ENCODE assay signal across 13 cellular contexts in genomic region chr7:41688012-41688625, GRCh38. TPM values are rescaled to one million over a fixed set of nuclear protein-coding genes. Genes with fewer than 3 reads are reported as not detected.
DNase-seq lines count a peak whose midpoint lies in the region; ATAC-seq and TF ChIP-seq lines count a peak whose summit lies in the region.
"Had no signal": no experiment of that assay in that cellular context is flagged by ENCODE, and none has a peak within 500 bp of the region (broad histone marks: within the 10 kb centered on the region; RNA-seq: fewer than 3 reads in every experiment).

No MANE protein-coding gene starts in this region.

- POLR2A ChIA-PET in PC-3 (lab: Charles Lee; ENCODE audit: unreplicated experiment) = interaction anchor here (0.5 kb wide), 1 partner anchor 443 kb away, joined by 4 read pairs; no protein-coding TSS in a partner anchor
- POLR2A ChIA-PET in PC-9 (lab: Charles Lee; ENCODE audit: unreplicated experiment) = no interaction called here

- H3K4me3 ChIP-seq in PC-3 (ENCODE audit: low read length) (no peak overlapping the region), osteoblast (ENCODE audit: insufficient read depth, low read length) (no peak overlapping the region), PC-9 (no peak overlapping the region)

- H3K27me3 ChIP-seq in PC-3 (ENCODE audit: low read length) = no peaks in the 10 kb centered on the region
- no peaks in the 10 kb centered on the region for H3K27me3 ChIP-seq in osteoblast (ENCODE audit: insufficient read depth, low read length)
- no peaks in the 10 kb centered on the region for H3K27me3 ChIP-seq in PC-9 (ENCODE audit: insufficient read depth, low read depth)

- CTCF ChIA-PET in PC-3 (lab: Charles Lee) = no interaction called here
- CTCF ChIA-PET in PC-9 (lab: Charles Lee) = interaction anchor here (0.6 to 0.7 kb wide), 2 partner anchors 199 to 1222 kb away, joined by 3 read pairs; no protein-coding TSS in a partner anchor

- H3K4me1 Mint-ChIP-seq in chondrocyte (ENCODE audit: low read depth) = peaks cover 71% of the 10 kb centered on the region

- no peak overlapping the region for H3K9ac ChIP-seq in PC-3 (ENCODE audit: low read length)

- H3K27ac Mint-ChIP-seq in chondrocyte (ENCODE audit: unreplicated experiment) = peak overlapping the region; percentile 79

- no peaks in the 10 kb centered on the region for H3K27me3 Mint-ChIP-seq in chondrocyte (ENCODE audit: low read depth)

- H3K79me2 ChIP-seq in PC-3 (ENCODE audit: low read length) (peaks cover 44% of the 10 kb centered on the region), osteoblast (ENCODE audit: insufficient read depth, low read length) (peaks cover 41% of the 10 kb centered on the region), PC-9 (ENCODE audit: low read depth) (no peaks in the 10 kb centered on the region)

- H2AFZ ChIP-seq in PC-3 (ENCODE audit: low read length) = no peak overlapping the region
- H2AFZ ChIP-seq in osteoblast (ENCODE audit: low read length) = no peak overlapping the region
- no peak overlapping the region for H2AFZ ChIP-seq in PC-9

- peaks cover 31% of the 10 kb centered on the region for H3K4me1 ChIP-seq in PC-3 (ENCODE audit: insufficient read depth, low read length)
- peaks cover 39% of the 10 kb centered on the region for H3K4me1 ChIP-seq in osteoblast (ENCODE audit: insufficient read depth, low read length)
- peaks cover 7% of the 10 kb centered on the region for H3K4me1 ChIP-seq in PC-9 (replicated peaks; ENCODE audit: insufficient read depth)

- H3F3A ChIP-seq in PC-3 (ENCODE audit: low read length, unreplicated experiment) = peaks cover 8% of the 10 kb centered on the region
- no peaks in the 10 kb centered on the region for H3F3A ChIP-seq in PC-9 (ENCODE audit: insufficient read depth, low read depth)

- ATAC-seq in PC-3 = no peak
- no peak for ATAC-seq in HG03439 (IDR thresholded peaks at IDR 0.05; ENCODE audit: unreplicated experiment)

- no peaks in the 10 kb centered on the region for H3K9me3 Mint-ChIP-seq in chondrocyte (ENCODE audit: low read depth)

- H3K9me3 ChIP-seq in PC-3 (ENCODE audit: low read length) (no peaks in the 10 kb centered on the region), osteoblast (ENCODE audit: low read depth, low read length) (no peaks in the 10 kb centered on the region), PC-9 (ENCODE audit: insufficient read depth, low read depth) (peaks cover 4% of the 10 kb centered on the region; the same call in 1 of the 2 replicates)

- TF ChIP-seq CTCF in PC-3 (conservative IDR thresholded peaks at IDR 0.05; ENCODE audit: low read depth, low read length) = no peak
- no peak for TF ChIP-seq CTCF in chondrocyte (IDR thresholded peaks at IDR 0.05)
- TF ChIP-seq CTCF in osteoblast (IDR thresholded peaks at IDR 0.05; ENCODE audit: extremely low read depth, low read depth, low read length) = no peak
- no peak for TF ChIP-seq CTCF in PC-9 (conservative IDR thresholded peaks at IDR 0.05)

- intact Hi-C loops in PC-3 (cut with micrococcal nuclease) = no loop called here
- intact Hi-C loops in PC-9 (cut with micrococcal nuclease; ENCODE audit: unreplicated experiment) = no loop called here

- no peak overlapping the region for H3K4me3 Mint-ChIP-seq in chondrocyte (ENCODE audit: unreplicated experiment)

- BruUV-seq in PC-3 (replicated peaks; lab: Mats Ljungman, UMichigan) (no TSS peak), PC-9 (replicated peaks; lab: Mats Ljungman, UMichigan) (no TSS peak)

- H4K20me1 ChIP-seq in PC-3 (ENCODE audit: low read length) (no peaks in the 10 kb centered on the region), osteoblast (ENCODE audit: insufficient read depth, low read length) (peaks cover 59% of the 10 kb centered on the region), PC-9 (ENCODE audit: insufficient read depth) (no peaks in the 10 kb centered on the region)

- H3K4me2 ChIP-seq in PC-3 (ENCODE audit: low read length) = no peak overlapping the region
- H3K4me2 ChIP-seq in osteoblast (ENCODE audit: insufficient read depth, low read length) = no peak overlapping the region
- H3K4me2 ChIP-seq in PC-9 = no peak overlapping the region

- H3K9me2 ChIP-seq in PC-3 (replicated peaks; ENCODE audit: low read length) = no peaks in the 10 kb centered on the region
- H3K9me2 ChIP-seq in PC-9 (ENCODE audit: insufficient read depth) = no peaks in the 10 kb centered on the region

- DNase-seq in ELR (ENCODE audit: low read depth) (peak; percentile 76), PC-3 (peak; percentile 58), chondrocyte (ENCODE audit: low spot score) (no peak), osteoblast (ENCODE audit: insufficient read length, low spot score, missing footprints) (no peak), NCI-H1436 (lab: John Stamatoyannopoulos, UW) (no peak), PC-9 (no peak)
- DNase-seq: COR-L47, NCI-H1436 treated with DMSO at 0.1 percent for 48 hours, NCI-H2081, NCI-H510A, NCI-H774, Right ventricle myocardium superior had no signal

- H3K36me3 Mint-ChIP-seq in chondrocyte (ENCODE audit: low read depth) = peaks cover 49% of the 10 kb centered on the region

- H3K36me3 ChIP-seq in PC-3 (ENCODE audit: low read depth, low read length) (peaks cover 52% of the 10 kb centered on the region), osteoblast (ENCODE audit: insufficient read depth, low read length) (peaks cover 65% of the 10 kb centered on the region), PC-9 (ENCODE audit: low read depth) (0 out of 2 replicates have a peak, but pooled peaks cover 7% of the 10 kb centered on the region)

- H3K27ac ChIP-seq in PC-3 (ENCODE audit: low read length) (peak overlapping the region; percentile 63; the same call in 1 of the 2 replicates), osteoblast (ENCODE audit: low read depth, low read length) (peak overlapping the region; percentile 50), PC-9 (no peak overlapping the region)

RNA-seq across cellular contexts. Expression of gene INHBA, which starts 14.8 kb away (rescaled TPM):
- total RNA-seq in PC-3 (2014; rRNA removed) (55.3 and 70.1 TPM in 2 replicates), chondrocyte (581 to 610 TPM (median 601 TPM) in 3 replicates), osteoblast (97.8 and 107 TPM in 2 replicates), PC-9 (2021) (17.3 and 17.6 TPM in 2 replicates)

Comparison
In these comparisons a context has a peak if more than half of its experiments do, and no peak if none do; other contexts are left out.
1. DNase-seq: peak in ELR (single experiment) and PC-3 (single experiment); none in chondrocyte (single experiment), osteoblast (single experiment), NCI-H1436 (single experiment) and PC-9 (0 of 2).